In genomic region chr1:64114012-64114525, GRCh38 we compare ENCODE assay signal across 26 cellular contexts.
"Had no signal": no experiment of that assay in that cellular context is flagged by ENCODE, and none has a peak within 500 bp of the region (broad histone marks: within the 10 kb centered on the region; RNA-seq: fewer than 3 reads in every experiment).

No MANE protein-coding gene starts in this region.

- H3K9me3 Mint-ChIP-seq: activated CD8-positive, alpha-beta T cell treated with anti-CD3 and anti-CD28 coated beads for 36 hours; activated naive CD4-positive, alpha-beta T cell treated with anti-CD3 and anti-CD28 coated beads, Interleukin-2, amount 50 U/mL, for 24 hours; activated T-helper 1 cell treated with anti-CD3 and anti-CD28 coated beads, Interleukin-12 subunit alpha, Interleukin-12 subunit beta, Interleukin-2, Interleukin-4 antibody, amounts not matched to agents 30 ng/mL and 10 ng/mL and 1 ng/mL, durations not matched to agents 14 hours and 24 hours and 36 hours had no signal

- DNase-seq: activated CD4-positive, alpha-beta T cell treated with anti-CD3 and anti-CD28 coated beads for 36 hours; activated CD8-positive, alpha-beta memory T cell treated with anti-CD3 and anti-CD28 coated beads, Interleukin-2, amount 50 U/mL, for 48 hours; activated CD8-positive, alpha-beta T cell treated with anti-CD3 and anti-CD28 coated beads for 36 hours; activated effector memory CD4-positive, alpha-beta T cell treated with Interleukin-2 at 50 U/mL for 16 hours; activated naive CD4-positive, alpha-beta T cell; activated T-cell treated with anti-CD3 and anti-CD28 coated beads, Interleukin-2, amount 50 U/mL, for 1 hour; amniotic stem cell; body of pancreas; NCI-H1092; NCI-H1417; NCI-H1930; NCI-H2171; NCI-H345; NCI-H510A treated with DMSO at 0.1 percent for 48 hours; Peyer's patch; Right ventricle myocardium superior; SJCRH30; SK-N-SH; T-helper 1 cell; WERI-Rb-1 had no signal

- H3K4me3 ChIP-seq: ascending aorta, body of pancreas, cardiac muscle cell, Peyer's patch, SJCRH30 had no signal

- H3K27me3 ChIP-seq: ascending aorta, body of pancreas, cardiac muscle cell, Peyer's patch, SJCRH30 had no signal

- H3K36me3 Mint-ChIP-seq: activated naive CD4-positive, alpha-beta T cell treated with anti-CD3 and anti-CD28 coated beads, Interleukin-2, amount 50 U/mL, for 24 hours had no signal

- H3K4me1 ChIP-seq: body of pancreas, Peyer's patch, SJCRH30 had no signal

- H3K4me1 Mint-ChIP-seq: activated CD4-positive, alpha-beta T cell treated with anti-CD3 and anti-CD28 coated beads for 36 hours; activated naive CD4-positive, alpha-beta T cell treated with anti-CD3 and anti-CD28 coated beads, Interleukin-2, amount 50 U/mL, for 24 hours had no signal

- H3K9me3 ChIP-seq: ascending aorta, body of pancreas, Peyer's patch, SJCRH30, SK-N-SH had no signal

- H3K36me3 ChIP-seq: ascending aorta, cardiac muscle cell, Peyer's patch, SJCRH30, WERI-Rb-1 had no signal

- H3K27ac Mint-ChIP-seq: activated CD4-positive, alpha-beta T cell treated with anti-CD3 and anti-CD28 coated beads for 36 hours; activated CD8-positive, alpha-beta T cell treated with anti-CD3 and anti-CD28 coated beads for 36 hours; activated naive CD4-positive, alpha-beta T cell treated with anti-CD3 and anti-CD28 coated beads, Interleukin-2, amount 50 U/mL, for 24 hours; activated T-helper 1 cell treated with anti-CD3 and anti-CD28 coated beads, Interleukin-12 subunit alpha, Interleukin-12 subunit beta, Interleukin-2, Interleukin-4 antibody, amounts not matched to agents 30 ng/mL and 10 ng/mL and 1 ng/mL, durations not matched to agents 14 hours and 24 hours and 36 hours had no signal

- H3K27ac ChIP-seq: ascending aorta, body of pancreas, cardiac muscle cell, KMS-11, Peyer's patch, RWPE1, SJCRH30, WERI-Rb-1 had no signal

- H3K4me3 Mint-ChIP-seq: activated CD4-positive, alpha-beta T cell treated with anti-CD3 and anti-CD28 coated beads for 36 hours; activated CD8-positive, alpha-beta T cell treated with anti-CD3 and anti-CD28 coated beads for 36 hours; activated naive CD4-positive, alpha-beta T cell treated with anti-CD3 and anti-CD28 coated beads, Interleukin-2, amount 50 U/mL, for 24 hours; activated T-helper 1 cell treated with anti-CD3 and anti-CD28 coated beads, Interleukin-12 subunit alpha, Interleukin-12 subunit beta, Interleukin-2, Interleukin-4 antibody, amounts not matched to agents 30 ng/mL and 10 ng/mL and 1 ng/mL, durations not matched to agents 14 hours and 24 hours and 36 hours had no signal

- H3K9ac ChIP-seq: KMS-11, SK-N-SH had no signal

- ATAC-seq: activated CD4-positive, alpha-beta T cell treated with anti-CD3 and anti-CD28 coated beads for 36 hours; activated CD8-positive, alpha-beta T cell treated with anti-CD3 and anti-CD28 coated beads for 36 hours; body of pancreas had no signal

- H3K4me2 ChIP-seq: KMS-11, SK-N-SH had no signal
